ENCODE assay signal across 8 cellular contexts in genomic region chr14:68937790-68938514, GRCh38. TPM values are rescaled to one million over a fixed set of nuclear protein-coding genes. Genes with fewer than 3 reads are reported as not detected.
DNase-seq lines count a peak whose midpoint lies in the region; ATAC-seq, FAIRE-seq and TF ChIP-seq lines count a peak whose summit lies in the region.

No MANE protein-coding gene starts in this region.

- H3K23ac ChIP-seq in H1 (ENCODE audit: insufficient read length): no peak overlapping the region

- no peak overlapping the region for H2BK20ac ChIP-seq in H1 (ENCODE audit: low read length)

- H3K27ac ChIP-seq in AG04450 (ENCODE audit: low read depth, low read length) (peak overlapping the region; percentile 52), PC-9 (peak overlapping the region; percentile 40), H1 (ENCODE audit: low read depth, low read length) (0 out of 2 replicates have a peak overlapping the region, but pooled peaks have one; percentile 19), muscle layer of duodenum (ENCODE audit: low read length) (peak overlapping the region; percentile 86)

- H3K14ac ChIP-seq in H1 (ENCODE audit: insufficient read length): no peak overlapping the region

- no peak overlapping the region for H2BK120ac ChIP-seq in H1 (replicated peaks; ENCODE audit: low read depth, low read length)

- TF ChIP-seq POLR2A in H1 (IDR thresholded peaks at IDR 0.05; ENCODE audit: control extremely low read depth in 1 of 2, low read depth in 2 of 2, low read length in 2 of 2): no peak

- H3K4me1 ChIP-seq in PC-9 (replicated peaks; ENCODE audit: insufficient read depth) (peaks cover 60% of the 10 kb centered on the region), H1 (replicated peaks in 1 of 4; ENCODE audit: control insufficient read depth in 3 of 4, insufficient read depth in 4 of 4, low read length in 3 of 4) (peaks cover 2 to 36% (median 22%) of the 10 kb centered on the region in 4 experiments), muscle layer of duodenum (ENCODE audit: control insufficient read depth in 1 of 2, insufficient read depth in 2 of 2, low read length in 2 of 2) (peaks cover 47 to 66% of the 10 kb centered on the region in 2 donors)

- peak overlapping the region; percentile 29 for H3K4me2 ChIP-seq in PC-9
- H3K4me2 ChIP-seq in H1 (ENCODE audit: insufficient read depth in 1 of 2, low read depth in 2 of 2, low read length in 2 of 2): no peak overlapping the region

- H2AFZ ChIP-seq in PC-9: no peak overlapping the region
- H2AFZ ChIP-seq in H1 (ENCODE audit: low read length): no peak overlapping the region

- H4K20me1 ChIP-seq in PC-9 (ENCODE audit: insufficient read depth) (peaks cover 83% of the 10 kb centered on the region), H1 (replicated peaks in 1 of 2; ENCODE audit: control insufficient read depth in 1 of 2, insufficient read depth in 2 of 2, low read length in 2 of 2) (peaks cover 21 to 36% of the 10 kb centered on the region in 2 experiments)

- H3K36me3 ChIP-seq in PC-9 (ENCODE audit: low read depth) (peaks cover 18% of the 10 kb centered on the region; the same call in 1 of the 2 replicates), H1 (ENCODE audit: control insufficient read depth in 2 of 4, insufficient read depth in 4 of 4, low read length in 3 of 4) (0 out of 8 replicates have a peak, but pooled peaks cover 0 to 3% (median 0%) of the 10 kb centered on the region in 4 experiments), muscle layer of duodenum (ENCODE audit: control insufficient read depth in 1 of 2, insufficient read depth in 2 of 2, low read length in 2 of 2) (no peaks in the 10 kb centered on the region)

- H4K8ac ChIP-seq in H1 (ENCODE audit: extremely low read depth, insufficient read depth, low read length): no peak overlapping the region

- no peak overlapping the region for H4K5ac ChIP-seq in H1 (ENCODE audit: insufficient read length, low read depth, low read length)

- peak overlapping the region; percentile 6; the same call in 1 of the 2 replicates for H2AK5ac ChIP-seq in H1 (ENCODE audit: low read depth, low read length)

- CTCF ChIA-PET in AG04450 (lab: Charles Lee) (interaction anchor here (1.5 kb wide), 1 partner anchor 152 kb away, joined by 3 read pairs; no protein-coding TSS in a partner anchor), PC-9 (lab: Charles Lee) (interaction anchor here (1.0 to 1.9 kb wide), 2 partner anchors 12 to 65 kb away, joined by 4 read pairs; no protein-coding TSS in a partner anchor), H1 (lab: Charles Lee; ENCODE audit: partially characterized antibody) (interaction anchor here (0.7 to 22.6 kb wide), 13 partner anchors 11 to 159 kb away, joined by 3 to 291 read pairs (median 4); no protein-coding TSS in a partner anchor)

- no peak overlapping the region for H3K18ac ChIP-seq in H1 (ENCODE audit: extremely low read depth, low read length)

- ATAC-seq in GM18873 (IDR thresholded peaks at IDR 0.05; ENCODE audit: low FRiP score, unreplicated experiment): no peak

- TF ChIP-seq CTCF in AG04450 (IDR thresholded peaks at IDR 0.05; ENCODE audit: low read depth, low read length): peak; percentile 35
- peak; percentile 23; the same call in 1 of the 2 replicates for TF ChIP-seq CTCF in PC-9 (conservative IDR thresholded peaks at IDR 0.05)
- peak; percentile 43 to 70 (median 67) for TF ChIP-seq CTCF in H1 (IDR thresholded peaks at IDR 0.05; ENCODE audit: control extremely low read depth in 1 of 3, insufficient read depth in 1 of 3, low read depth in 1 of 3, low read length in 3 of 3)

- in situ Hi-C loops in KBM-7 (cut with MboI; ENCODE audit: low pct_unique_long_range_greater_than_20kb, low sequenced_read_pairs): no loop called here

- no peaks in the 10 kb centered on the region for H3K9me2 ChIP-seq in PC-9 (ENCODE audit: insufficient read depth)

- no peaks in the 10 kb centered on the region for H3K27me3 ChIP-seq in AG04450 (ENCODE audit: control insufficient read depth, insufficient read depth, low read length)
- H3K27me3 ChIP-seq in PC-9 (ENCODE audit: insufficient read depth, low read depth): no peaks in the 10 kb centered on the region
- H3K27me3 ChIP-seq in H1 (replicated peaks in 1 of 4; ENCODE audit: control insufficient read depth in 3 of 4, extremely low read depth in 1 of 4, insufficient read depth in 3 of 4, low read length in 3 of 4): no peaks in the 10 kb centered on the region
- H3K27me3 ChIP-seq in muscle layer of duodenum (ENCODE audit: low read depth, low read length): no peaks in the 10 kb centered on the region

- peaks cover 98% of the 10 kb centered on the region for H3K79me2 ChIP-seq in PC-9 (ENCODE audit: low read depth)
- peaks cover 3 to 96% of the 10 kb centered on the region in 2 experiments; a peak in 3 of 4 replicates for H3K79me2 ChIP-seq in H1 (ENCODE audit: control insufficient read depth in 1 of 2, insufficient read depth in 2 of 2, low read length in 2 of 2)

- no peak overlapping the region for H4K91ac ChIP-seq in H1 (replicated peaks; ENCODE audit: insufficient read length, low read length)

- TF ChIP-seq EP300 in H1 (IDR thresholded peaks at IDR 0.05; ENCODE audit: borderline replicate concordance in 1 of 2, low read depth in 2 of 2, low read length in 2 of 2): no peak

- no peak overlapping the region for H2BK15ac ChIP-seq in H1 (ENCODE audit: low read length)

- no peak overlapping the region for H3K56ac ChIP-seq in H1 (replicated peaks; ENCODE audit: insufficient read length, low read depth, low read length)

- POLR2A ChIA-PET in AG04450 (lab: Yijun Ruan, JAX) (interaction anchor here (0.5 to 0.6 kb wide), 2 partner anchors 214 to 220 kb away, joined by 3 to 4 read pairs; no protein-coding TSS in a partner anchor), PC-9 (lab: Charles Lee; ENCODE audit: unreplicated experiment) (interaction anchor here (0.6 to 1.0 kb wide), 4 partner anchors 14 to 93 kb away, joined by 3 to 8 read pairs (median 5); no protein-coding TSS in a partner anchor), H1 (lab: Charles Lee; ENCODE audit: partially characterized antibody) (interaction anchor here (0.6 to 2.7 kb wide), 5 partner anchors 10 to 200 kb away, joined by 3 to 8 read pairs (median 3); no protein-coding TSS in a partner anchor)

- 66% methylated on average over 8 of the region's 8 CpGs; no CpG with 5 or more reads in 1 of the 2 experiments for WGBS in H1 (ENCODE audit: extremely low coverage in 1 of 2, insufficient coverage in 1 of 2, insufficient read length in 1 of 2, insufficient replicate concordance in 2 of 2, low coverage in 1 of 2, low lambda C conversion rate in 2 of 2, missing lambda C conversion rate in 1 of 2), 2 experiments

- H3F3A ChIP-seq in PC-9 (ENCODE audit: insufficient read depth, low read depth): peaks cover 64% of the 10 kb centered on the region

- H2BK12ac ChIP-seq in H1 (ENCODE audit: low read depth, low read length): no peak overlapping the region

- TF ChIP-seq RAD21 in H1 (IDR thresholded peaks at IDR 0.05 in 1 of 2, conservative IDR thresholded peaks at IDR 0.05 in 1 of 2; ENCODE audit: low read depth in 2 of 2, low read length in 2 of 2): peak; percentile 29 to 48; a peak in 3 of 4 replicates

- H3K4me3 ChIP-seq in AG04450 (ENCODE audit: low read depth, low read length): no peak overlapping the region
- H3K4me3 ChIP-seq in PC-9: no peak overlapping the region
- no peak overlapping the region for H3K4me3 ChIP-seq in H1 (ENCODE audit: extremely low read depth in 1 of 4, insufficient read depth in 2 of 4, low read depth in 3 of 4, low read length in 4 of 4)
- H3K4me3 ChIP-seq in muscle layer of duodenum (ENCODE audit: low read depth in 1 of 2, low read length in 2 of 2): peak overlapping the region in 1 of 2 donors; percentile 46

- H3K9me3 ChIP-seq in AG04450 (ENCODE audit: control insufficient read depth, insufficient read depth, low read length) (no peaks in the 10 kb centered on the region), PC-9 (ENCODE audit: insufficient read depth, low read depth) (no peaks in the 10 kb centered on the region), H1 (ENCODE audit: insufficient read depth in 2 of 2, low read depth in 1 of 2, low read length in 1 of 2) (no peaks in the 10 kb centered on the region), muscle layer of duodenum (ENCODE audit: control insufficient read depth in 1 of 2, low read length in 2 of 2) (no peaks in the 10 kb centered on the region)

- no peak overlapping the region for H2BK5ac ChIP-seq in H1 (ENCODE audit: low read depth, low read length)

- peaks cover 26% of the 10 kb centered on the region for H3K79me1 ChIP-seq in H1 (ENCODE audit: low read depth, low read length)

- H3K23me2 ChIP-seq in H1 (ENCODE audit: low read depth, low read length): no peaks in the 10 kb centered on the region

- no TSS peak for BruUV-seq in PC-9 (replicated peaks; lab: Mats Ljungman, UMichigan)

- H3K9ac ChIP-seq in H1 (replicated peaks in 1 of 4; ENCODE audit: extremely low read depth in 1 of 4, low read depth in 3 of 4, low read length in 3 of 4): no peak overlapping the region; a peak in 1 of 7 replicates

- DNase-seq in AG04450 (ENCODE audit: low read depth, low spot score) (no peak), PC-9 (peak; percentile 67 to 89), H1 (ENCODE audit: low read depth in 1 of 2, low spot score in 2 of 2) (no peak), H4 (ENCODE audit: low spot score) (no peak), KBM-7 (no peak), NCI-H2107 (lab: John Stamatoyannopoulos, UW) (no peak)

- intact Hi-C loops in PC-9 (cut with micrococcal nuclease; ENCODE audit: unreplicated experiment): loop anchor here (1.0 kb wide), 1 partner anchor 152 kb away; no protein-coding TSS in a partner anchor

- H3K4ac ChIP-seq in H1 (replicated peaks; ENCODE audit: insufficient read length, low read depth, low read length): no peak overlapping the region

- FAIRE-seq in H1 (lab: Jason Lieb, UNC): no peak

TF ChIP-seq in H1, 55 proteins besides CTCF, POLR2A, EP300 and RAD21 (continues in another document):
- no peak for TF ChIP-seq SRF (IDR thresholded peaks at IDR 0.05; ENCODE audit: low read depth, low read length)

RNA-seq across cellular contexts. Expression of gene ACTN1, which starts 41.1 kb away (rescaled TPM):
- polyA plus RNA-seq in AG04450 (2011; rRNA removed) (641 and 751 TPM in 2 replicates), H1 (2011; rRNA removed) (236 and 302 TPM in 2 replicates)
- 1,243 and 1,580 TPM in 2 replicates for polyA minus RNA-seq in AG04450 (2011; rRNA and poly(A)+ RNA removed)
- 314 and 323 TPM in 2 replicates for total RNA-seq in PC-9 (2021)
- total RNA-seq in H1 (2021; fragmentation: NEBNext Ultra II Directional; extraction: Animal tissue kit (Norgen Biotek cat#: 25700)): 253 and 262 TPM in 2 replicates
- polyA plus RNA-seq in H1 (2011; cell fraction: cytosol; rRNA removed): 181 TPM
- polyA plus RNA-seq in H1 (2011; cell fraction: nucleus; rRNA removed): 508 TPM
- 230 to 270 TPM (median 252 TPM) in 4 replicates for polyA plus RNA-seq in H1 (2012, experiment 1 of 2)
- polyA plus RNA-seq in H1 (2012, experiment 2 of 2): 133 TPM
- 162 TPM for polyA plus RNA-seq in H1 (2013, experiment 1 of 2)
- 147 TPM for polyA plus RNA-seq in H1 (2013, experiment 2 of 2)
- 205 and 224 TPM in 2 replicates for polyA minus RNA-seq in H1 (2011; rRNA and poly(A)+ RNA removed)
- polyA minus RNA-seq in H1 (2011; cell fraction: cytosol; rRNA and poly(A)+ RNA removed): 222 TPM
- 201 TPM for polyA minus RNA-seq in H1 (2011; cell fraction: nucleus; rRNA and poly(A)+ RNA removed)
- 102 and 127 TPM in 2 replicates for total RNA-seq in H4 (2014; rRNA removed; shearing (Covaris generic))

Comparison
In these comparisons a context has a peak if more than half of its experiments do, and no peak if none do; other contexts are left out.
1. DNase-seq: peak in PC-9 (2 of 2); none in AG04450 (single experiment), H1 (0 of 2), H4 (single experiment), KBM-7 (single experiment) and NCI-H2107 (single experiment).
2. H3K27ac ChIP-seq: peak in every context shown above with its lines; median percentile 86 in muscle layer of duodenum; 52 in AG04450; 40 in PC-9; 19 in H1.
3. Peak in every context shown above with its lines, with median percentiles within 50 percentile points of each other: CTCF ChIP-seq.